Comparison of ENCODE assay signal across 8 cellular contexts in the genomic region with DNA sequence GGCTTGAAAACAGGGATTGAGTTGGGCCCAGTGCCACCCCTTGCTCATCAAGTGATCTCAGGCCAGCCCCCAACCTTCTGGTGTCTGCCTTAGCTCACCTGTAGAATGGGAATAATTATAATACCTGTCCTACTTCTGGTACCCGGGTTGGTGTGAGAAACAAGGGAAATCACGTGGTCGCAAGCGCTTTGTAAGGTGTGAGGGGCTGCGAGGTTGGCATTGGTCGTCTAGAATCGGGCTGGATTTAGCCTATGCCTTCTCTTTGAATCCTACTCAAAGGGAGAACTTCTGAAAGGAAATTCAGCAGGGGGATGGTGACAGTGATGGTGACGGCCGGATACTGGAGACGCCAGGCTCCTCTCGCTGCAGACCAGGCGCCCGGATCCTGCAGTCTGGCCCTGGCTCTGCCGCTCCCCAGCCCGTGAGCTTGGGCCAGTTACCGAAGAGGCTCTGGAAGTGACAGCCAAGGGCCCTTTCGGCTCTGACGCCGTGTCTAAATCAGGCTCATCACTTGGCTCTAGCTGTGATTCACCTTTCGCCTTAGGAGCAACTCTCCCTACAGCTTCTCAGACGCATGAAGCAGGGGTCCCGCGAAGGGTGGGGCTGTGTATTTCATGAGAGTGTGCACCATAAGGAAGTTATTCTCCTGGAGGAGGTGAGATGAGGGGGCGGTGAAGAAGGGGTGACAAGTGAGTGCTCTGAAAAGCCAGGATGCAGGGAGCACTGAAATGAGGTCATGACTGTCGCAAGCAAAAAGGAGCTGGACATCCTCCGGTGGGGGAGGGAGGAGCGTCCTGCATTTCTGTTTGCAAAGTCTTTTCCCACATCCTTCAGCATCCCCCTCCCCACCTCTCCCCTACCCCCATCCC. TPM values are rescaled to one million over a fixed set of nuclear protein-coding genes. Genes with fewer than 3 reads are reported as not detected.
A peak's percentile ranks its signal among the peaks of the same experiment; 100 is the strongest.
DNase-seq lines count a peak whose midpoint lies in the region; ATAC-seq and TF ChIP-seq lines count a peak whose summit lies in the region.

No MANE protein-coding gene starts in this region.

- H3K4me3 ChIP-seq in HFF-Myc (replicated peaks; ENCODE audit: low read depth, low read length) (peak overlapping the region; percentile 73; the same call in 1 of the 2 replicates), adipocyte (ENCODE audit: low read length) (peak overlapping the region; percentile 27), spleen (peak overlapping the region in 7 of 8 donors; percentile 13 to 68 (median 47))

- intact Hi-C loops in spleen (cut with DNase I; ENCODE audit: low total_unique reads) = no loop called here

- TF ChIP-seq POLR2A in spleen (IDR thresholded peaks at IDR 0.05) = no peak

- DNase-seq in HFF-Myc (ENCODE audit: extremely low read depth, low read depth) (no peak), adipocyte (ENCODE audit: low read depth) (no peak), immature natural killer cell (no peak), spleen (no peak), medulla oblongata (ENCODE audit: extremely low spot score) (no peak), glomerular visceral epithelial cell (ENCODE audit: extremely low spot score) (no peak), NCI-H1048 (lab: John Stamatoyannopoulos, UW) (no peak)

- peak overlapping the region; percentile 58 to 87 (median 68) for H3K4me3 Mint-ChIP-seq in immature natural killer cell

- H3K4me1 ChIP-seq in adipocyte (ENCODE audit: control insufficient read depth, insufficient read depth, low read length) = peaks cover 34% of the 10 kb centered on the region
- H3K4me1 ChIP-seq in spleen = peaks cover 19 to 35% (median 29%) of the 10 kb centered on the region in 6 donors

- H3K27ac Mint-ChIP-seq in immature natural killer cell = no peak overlapping the region

- no peaks in the 10 kb centered on the region for H3K27me3 ChIP-seq in adipocyte (replicated peaks; ENCODE audit: control insufficient read depth, insufficient read depth, low read length)
- H3K27me3 ChIP-seq in spleen (replicated peaks in 1 of 7) = peaks cover 0 to 74% (median 52%) of the 10 kb centered on the region in 7 donors

- H3K9me3 Mint-ChIP-seq in immature natural killer cell = peaks cover 0 to 1% (median 0%) of the 10 kb centered on the region in 6 donors

- no peaks in the 10 kb centered on the region for H3K36me3 ChIP-seq in adipocyte (ENCODE audit: control insufficient read depth, insufficient read depth, low read length, severe bottlenecking)
- H3K36me3 ChIP-seq in spleen = no peaks in the 10 kb centered on the region

- H3K27ac ChIP-seq in spleen = no peak overlapping the region

- H3K27me3 Mint-ChIP-seq in immature natural killer cell (ENCODE audit: low read depth in 3 of 3) = peaks cover 16 to 42% (median 34%) of the 10 kb centered on the region in 3 donors

- H3K9ac ChIP-seq in adipocyte (ENCODE audit: low read length) = no peak overlapping the region

- peaks cover 23 to 29% of the 10 kb centered on the region in 2 donors for H3K4me1 Mint-ChIP-seq in immature natural killer cell

- TF ChIP-seq CTCF in HFF-Myc (IDR thresholded peaks at IDR 0.05; ENCODE audit: low read depth, low read length, missing control alignments) (no peak), spleen (IDR thresholded peaks at IDR 0.05 in 8 of 11, conservative IDR thresholded peaks at IDR 0.05 in 3 of 11) (no peak)

- WGBS in spleen, 5 donors = 46 to 56% (median 49%) methylated on average over 27 of the region's 27 CpGs

- H3K9me3 ChIP-seq in adipocyte (ENCODE audit: control insufficient read depth, low read length) (no peaks in the 10 kb centered on the region), spleen (no peaks in the 10 kb centered on the region)

- no peak for ATAC-seq in HG03196 (IDR thresholded peaks at IDR 0.05; ENCODE audit: unreplicated experiment)

- H3K36me3 Mint-ChIP-seq in immature natural killer cell = no peaks in the 10 kb centered on the region

RNA-seq across cellular contexts. Expression of a gene that starts 4.0 kb away (rescaled TPM):
- under 1 TPM in 1 of 3 donors, not detected in 2; 0.37 TPM for polyA plus RNA-seq in immature natural killer cell
- 10 to 100 TPM; 20.7 to 56.8 (median 28.8) TPM for total RNA-seq in spleen
- 1 to 10 TPM in 2 of 3 donors, under 1 TPM in 1; 0.88 to 4.1 (median 2.0) TPM for polyA plus RNA-seq in spleen
